10 cellular contexts compared by ENCODE assay signal in genomic region chr1:17586172-17586963, GRCh38. TPM values are rescaled to one million over a fixed set of nuclear protein-coding genes. Genes with fewer than 3 reads are reported as not detected.
DNase-seq lines count a peak whose midpoint lies in the region; ATAC-seq and TF ChIP-seq lines count a peak whose summit lies in the region.
"Had no signal": no experiment of that assay in that cellular context is flagged by ENCODE, and none has a peak within 500 bp of the region (broad histone marks: within the 10 kb centered on the region; RNA-seq: fewer than 3 reads in every experiment).

No MANE protein-coding gene starts in this region.

- DNase-seq in GOT3 (lab: John Stamatoyannopoulos, UW) (peak; percentile 19), SK-MEL-5 (ENCODE audit: low read depth, low spot score) (peak; percentile 42), foreskin keratinocyte (peak; percentile 41 to 69), gastrocnemius medialis (peak; percentile 30 to 57), OCI-M2 (lab: John Stamatoyannopoulos, UW; ENCODE audit: unreplicated experiment) (no peak), NCI-H2081 treated with DMSO at 0.1 percent for 48 hours (lab: John Stamatoyannopoulos, UW) (no peak)
- DNase-seq in activated T-cell treated with anti-CD3 and anti-CD28 coated beads, Interleukin-2, amount 50 U/mL, for 48 hours: no peak

- intact Hi-C loops in gastrocnemius medialis (cut with DNase I; ENCODE audit: low total_unique reads): no loop called here

- no peak for TF ChIP-seq POLR2A in gastrocnemius medialis (IDR thresholded peaks at IDR 0.05)

- H3K4me1 ChIP-seq in foreskin keratinocyte (peaks cover 26% of the 10 kb centered on the region), gastrocnemius medialis (peaks cover 17 to 20% of the 10 kb centered on the region in 2 donors)

- no peaks in the 10 kb centered on the region for H3K27me3 ChIP-seq in foreskin keratinocyte
- no peaks in the 10 kb centered on the region for H3K27me3 ChIP-seq in gastrocnemius medialis

- ATAC-seq in foreskin keratinocyte (peak; percentile 56), gastrocnemius medialis (peak; percentile 60 to 67), HG02763 (IDR thresholded peaks at IDR 0.05; ENCODE audit: unreplicated experiment) (no peak)

- H3K4me3 ChIP-seq in gastrocnemius medialis: no peak overlapping the region

- in situ Hi-C loops in SK-MEL-5 (cut with HindIII; ENCODE audit: low pct_unique_long_range_greater_than_20kb, low sequenced_read_pairs) (no loop called here), gastrocnemius medialis (cut with MboI; ENCODE audit: low sequenced_read_pairs in 4 of 4) (no loop called here)

- H3K9me3 ChIP-seq in gastrocnemius medialis: no peaks in the 10 kb centered on the region

- H3K27ac ChIP-seq in foreskin keratinocyte: no peak overlapping the region
- H3K27ac ChIP-seq in gastrocnemius medialis: peak overlapping the region in 3 of 4 donors; percentile 16 to 46 (median 37)
- H3K27ac ChIP-seq: KMS-11, VCaP had no signal

- TF ChIP-seq CTCF in foreskin keratinocyte (conservative IDR thresholded peaks at IDR 0.05) (no peak), gastrocnemius medialis (IDR thresholded peaks at IDR 0.05 in 4 of 5, conservative IDR thresholded peaks at IDR 0.05 in 1 of 5) (no peak)

- no peaks in the 10 kb centered on the region for H3K36me3 ChIP-seq in gastrocnemius medialis

RNA-seq across cellular contexts. Expression of gene ARHGEF10L, which starts 46.9 kb away (rescaled TPM):
- 4.2 and 4.4 TPM in 2 replicates for total RNA-seq in SK-MEL-5 (2014; rRNA removed; shearing (Covaris generic))
- 6.8 and 9.3 TPM in 2 replicates for polyA plus RNA-seq in SK-MEL-5 (2015; cell fraction: cytosol; rRNA removed)
- polyA plus RNA-seq in SK-MEL-5 (2015; cell fraction: nucleus; rRNA removed): 15.1 and 28.3 TPM in 2 replicates
- total RNA-seq in foreskin keratinocyte: 4.7 and 6.3 TPM in 2 replicates
- 2.5 and 3.4 TPM in 2 replicates for polyA plus RNA-seq in foreskin keratinocyte
- total RNA-seq in gastrocnemius medialis: 100 to 1,000 TPM in 1 of 4 donors, 10 to 100 TPM in 3; 21.2 to 111 (median 73.8) TPM

Comparison
In these comparisons a context has a peak if more than half of its experiments do, and no peak if none do; other contexts are left out.
1. DNase-seq: peak in GOT3 (single experiment), SK-MEL-5 (single experiment), foreskin keratinocyte (2 of 2) and gastrocnemius medialis (2 of 2); none in OCI-M2 (single experiment), activated T-cell treated with anti-CD3 and anti-CD28 coated beads, Interleukin-2, amount 50 U/mL, for 48 hours (0 of 2) and NCI-H2081 treated with DMSO at 0.1 percent for 48 hours (single experiment).